Comparison of ENCODE assay signal across 8 cellular contexts in genomic region chr7:150514748-150515222, GRCh38. TPM values are rescaled to one million over a fixed set of nuclear protein-coding genes. Genes with fewer than 3 reads are reported as not detected.
DNase-seq lines count a peak whose midpoint lies in the region; ATAC-seq and TF ChIP-seq lines count a peak whose summit lies in the region.

Gene GIMAP7 (plus strand): TSS chr7:150514872. CDS start chr7:150519975, 5,103 bp downstream.

- H3K27me3 ChIP-seq in parathyroid adenoma (ENCODE audit: control insufficient read depth, insufficient read depth, low read length) (no peaks in the 10 kb centered on the region), HAP-1 (ENCODE audit: low read depth) (peaks cover 2% of the 10 kb centered on the region; the same call in 1 of the 2 replicates)

- DNase-seq in GM20000 (ENCODE audit: low spot score) (peak; percentile 42), caudate nucleus (lab: John Stamatoyannopoulos, UW) (no peak), NCI-H748 (lab: John Stamatoyannopoulos, UW; ENCODE audit: unreplicated experiment) (no peak), HAP-1 (ENCODE audit: low spot score in 2 of 2) (no peak)

- H3K4me3 ChIP-seq in parathyroid adenoma (ENCODE audit: low read depth, low read length) (peak within 1 kb of the TSS; percentile 39), HAP-1 (no peak within 1 kb of the TSS)

- H3K36me3 ChIP-seq in parathyroid adenoma (ENCODE audit: control insufficient read depth, insufficient read depth, low read length) (no peaks in the 10 kb centered on the region), HAP-1 (replicated peaks) (no peaks in the 10 kb centered on the region)

- H3K79me2 ChIP-seq in parathyroid adenoma: no peaks in the 10 kb centered on the region

- no peak within 1 kb of the TSS for H2AFZ ChIP-seq in parathyroid adenoma

- no peak within 1 kb of the TSS for H3K9ac ChIP-seq in parathyroid adenoma

- H3K9me3 ChIP-seq in parathyroid adenoma (ENCODE audit: control insufficient read depth, low read length) (no peaks in the 10 kb centered on the region), HAP-1 (no peaks in the 10 kb centered on the region)

- intact Hi-C loops in T-helper 1 cell treated with Interleukin-12 subunit alpha and Interleukin-12 subunit beta and Interleukin-4 antibody, amounts not matched to agents 30 ng/mL and 1 ng/mL, for 36 hours (cut with micrococcal nuclease): loop anchor here (1.0 to 10.0 kb wide), 13 partner anchors 12 to 241 kb away; partner anchors contain the start of genes ACTR3C, GIMAP1, GIMAP8 and LRRC61

- peak within 1 kb of the TSS; percentile 7 for H3K4me2 ChIP-seq in parathyroid adenoma (ENCODE audit: low read length)

- H3K27ac ChIP-seq in caudate nucleus (ENCODE audit: low read depth, low read length): peak within 1 kb of the TSS; percentile 63
- H3K27ac ChIP-seq in parathyroid adenoma: peak within 1 kb of the TSS; percentile 63

- in situ Hi-C loops in HAP-1 (cut with MboI; ENCODE audit: low sequenced_read_pairs): no loop called here

- ATAC-seq in HG03342 (IDR thresholded peaks at IDR 0.05; ENCODE audit: unreplicated experiment): no peak
- no peak for ATAC-seq in GM18520 (IDR thresholded peaks at IDR 0.05; ENCODE audit: unreplicated experiment)

- TF ChIP-seq CTCF in GM20000 (IDR thresholded peaks at IDR 0.05; ENCODE audit: extremely low read depth, missing control alignments) (no peak), parathyroid adenoma (IDR thresholded peaks at IDR 0.05) (no peak)

- H3K4me1 ChIP-seq in parathyroid adenoma (no peaks in the 10 kb centered on the region), HAP-1 (no peaks in the 10 kb centered on the region)

RNA-seq across cellular contexts. Expression of gene GIMAP7, which starts in this region (rescaled TPM):
- total RNA-seq in T-helper 1 cell treated with Interleukin-12 subunit alpha and Interleukin-12 subunit beta and Interleukin-4 antibody, amounts not matched to agents 30 ng/mL and 1 ng/mL, for 36 hours: 291 and 306 TPM in 2 replicates
